Comparison of ENCODE assay signal across 1 cellular context in genomic region chr2:107312240-107312639, GRCh38.
TF ChIP-seq lines count a peak whose summit lies in the region.

No MANE protein-coding gene starts in this region.

TF ChIP-seq in GM23338, 12 proteins besides CTCF, POLR2A, EP300 and RAD21:
- no peak for TF ChIP-seq REST (IDR thresholded peaks at IDR 0.05; ENCODE audit: unreplicated experiment)
- TF ChIP-seq CREB1 (CRISPR knock-in tag; IDR thresholded peaks at IDR 0.05; ENCODE audit: low read depth), result no peak
- no peak for TF ChIP-seq JUNB (IDR thresholded peaks at IDR 0.05; ENCODE audit: unreplicated experiment)
- no peak for TF ChIP-seq EZH2phosphoT487 (IDR thresholded peaks at IDR 0.05; ENCODE audit: unreplicated experiment)
- TF ChIP-seq STAT1 (IDR thresholded peaks at IDR 0.05; ENCODE audit: unreplicated experiment), result no peak
- no peak for TF ChIP-seq ZNF331 (CRISPR knock-in tag; IDR thresholded peaks at IDR 0.05; ENCODE audit: low read depth)
- no peak for TF ChIP-seq EZH2 (IDR thresholded peaks at IDR 0.05; ENCODE audit: low read depth, unreplicated experiment)
- no peak for TF ChIP-seq POLR2AphosphoS5 (IDR thresholded peaks at IDR 0.05; ENCODE audit: low read depth)
- TF ChIP-seq NANOG (IDR thresholded peaks at IDR 0.05; ENCODE audit: borderline replicate concordance), result no peak
- TF ChIP-seq ZNF462 (CRISPR knock-in tag; IDR thresholded peaks at IDR 0.05), result no peak
- TF ChIP-seq ETS1 (IDR thresholded peaks at IDR 0.05), result no peak
- TF ChIP-seq ZNF114 (CRISPR knock-in tag; IDR thresholded peaks at IDR 0.05), result no peak
